In the genomic region with DNA sequence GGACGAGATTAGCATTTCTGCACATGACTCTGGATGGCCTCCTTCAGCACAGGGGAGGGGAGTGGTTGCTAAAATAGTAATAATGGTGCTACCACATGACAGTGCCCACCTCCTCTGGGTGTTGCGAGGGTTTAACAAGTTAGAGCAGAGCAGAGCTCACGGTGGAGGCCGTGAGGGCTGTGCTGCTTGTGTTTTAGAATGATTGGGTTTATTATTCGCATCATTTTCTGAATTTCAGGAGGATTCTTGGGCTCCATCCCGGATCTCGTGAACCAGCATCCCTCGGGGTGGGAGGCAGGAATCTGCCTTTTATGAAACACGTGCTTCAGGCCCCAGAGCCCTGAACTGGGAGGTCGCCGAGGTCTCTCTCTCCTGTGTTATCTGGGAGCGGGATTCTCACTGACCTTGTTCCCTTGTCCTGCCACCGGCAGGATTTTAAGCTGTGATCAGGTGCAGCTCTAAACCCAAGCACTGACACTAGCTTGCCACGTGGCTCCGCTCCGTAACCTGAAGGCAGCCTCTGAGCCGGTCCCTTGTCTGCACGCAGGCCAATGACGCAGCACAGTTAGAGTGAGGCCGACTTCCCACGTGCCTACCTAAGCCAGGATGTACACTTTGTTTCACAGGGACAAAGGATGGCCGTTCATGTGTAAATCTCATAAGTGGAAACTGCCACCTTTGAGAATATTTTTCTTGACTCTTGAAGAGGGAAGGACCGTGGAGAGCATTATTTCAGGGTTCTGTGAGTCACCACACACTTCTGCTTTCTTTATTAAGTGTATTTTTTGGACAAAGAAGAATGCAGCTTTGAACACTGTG, we compare ENCODE assay signal across 1 cellular context.
TF ChIP-seq lines count a peak whose summit lies in the region.

No MANE protein-coding gene starts in this region.

TF ChIP-seq in GM12878, 131 proteins besides CTCF, POLR2A, EP300 and RAD21 (continued from another document):
- TF ChIP-seq, protein P1, sequence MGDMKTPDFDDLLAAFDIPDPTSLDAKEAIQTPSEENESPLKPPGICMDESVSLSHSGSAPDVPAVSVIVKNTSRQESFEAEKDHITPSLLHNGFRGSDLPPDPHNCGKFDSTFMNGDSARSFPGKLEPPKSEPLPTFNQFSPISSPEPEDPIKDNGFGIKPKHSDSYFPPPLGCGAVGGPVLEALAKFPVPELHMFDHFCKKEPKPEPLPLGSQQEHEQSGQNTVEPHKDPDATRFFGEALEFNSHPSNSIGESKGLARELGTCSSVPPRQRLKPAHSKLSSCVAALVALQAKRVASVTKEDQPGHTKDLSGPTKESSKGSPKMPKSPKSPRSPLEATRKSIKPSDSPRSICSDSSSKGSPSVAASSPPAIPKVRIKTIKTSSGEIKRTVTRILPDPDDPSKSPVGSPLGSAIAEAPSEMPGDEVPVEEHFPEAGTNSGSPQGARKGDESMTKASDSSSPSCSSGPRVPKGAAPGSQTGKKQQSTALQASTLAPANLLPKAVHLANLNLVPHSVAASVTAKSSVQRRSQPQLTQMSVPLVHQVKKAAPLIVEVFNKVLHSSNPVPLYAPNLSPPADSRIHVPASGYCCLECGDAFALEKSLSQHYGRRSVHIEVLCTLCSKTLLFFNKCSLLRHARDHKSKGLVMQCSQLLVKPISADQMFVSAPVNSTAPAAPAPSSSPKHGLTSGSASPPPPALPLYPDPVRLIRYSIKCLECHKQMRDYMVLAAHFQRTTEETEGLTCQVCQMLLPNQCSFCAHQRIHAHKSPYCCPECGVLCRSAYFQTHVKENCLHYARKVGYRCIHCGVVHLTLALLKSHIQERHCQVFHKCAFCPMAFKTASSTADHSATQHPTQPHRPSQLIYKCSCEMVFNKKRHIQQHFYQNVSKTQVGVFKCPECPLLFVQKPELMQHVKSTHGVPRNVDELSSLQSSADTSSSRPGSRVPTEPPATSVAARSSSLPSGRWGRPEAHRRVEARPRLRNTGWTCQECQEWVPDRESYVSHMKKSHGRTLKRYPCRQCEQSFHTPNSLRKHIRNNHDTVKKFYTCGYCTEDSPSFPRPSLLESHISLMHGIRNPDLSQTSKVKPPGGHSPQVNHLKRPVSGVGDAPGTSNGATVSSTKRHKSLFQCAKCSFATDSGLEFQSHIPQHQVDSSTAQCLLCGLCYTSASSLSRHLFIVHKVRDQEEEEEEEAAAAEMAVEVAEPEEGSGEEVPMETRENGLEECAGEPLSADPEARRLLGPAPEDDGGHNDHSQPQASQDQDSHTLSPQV (IDR thresholded peaks at IDR 0.05) = no peak
- TF ChIP-seq MEF2A (IDR thresholded peaks at IDR 0.05; ENCODE audit: insufficient read depth, low read depth, low read length) (0 out of 2 replicates have a peak, but pooled peaks have one; percentile 29), MTA2 (IDR thresholded peaks at IDR 0.05; ENCODE audit: low read depth) (peak; percentile 54; the same call in 1 of the 2 replicates), NFIC (IDR thresholded peaks at IDR 0.05; ENCODE audit: low read depth, low read length) (no peak), RAD51 (IDR thresholded peaks at IDR 0.05) (peak; percentile 66; the same call in 1 of the 2 replicates), KDM1A (IDR thresholded peaks at IDR 0.05; ENCODE audit: borderline replicate concordance) (no peak), ATF7 (IDR thresholded peaks at IDR 0.05; ENCODE audit: low read depth) (0 out of 2 replicates have a peak, but pooled peaks have one; percentile 41)
